ENCODE assay signal across 9 cellular contexts in genomic region chr11:45089845-45090499, GRCh38. TPM values are rescaled to one million over a fixed set of nuclear protein-coding genes. Genes with fewer than 3 reads are reported as not detected.
A peak's percentile ranks its signal among the peaks of the same experiment; 100 is the strongest.
DNase-seq lines count a peak whose midpoint lies in the region; ATAC-seq, FAIRE-seq and TF ChIP-seq lines count a peak whose summit lies in the region.
"Had no signal": no experiment of that assay in that cellular context is flagged by ENCODE, and none has a peak within 500 bp of the region (broad histone marks: within the 10 kb centered on the region; RNA-seq: fewer than 3 reads in every experiment).

No MANE protein-coding gene starts in this region.

- H3K9ac ChIP-seq in HCT116 (ENCODE audit: low read length) (no peak overlapping the region), K562 (ENCODE audit: insufficient read depth in 1 of 2, low read depth in 2 of 2, low read length in 2 of 2) (no peak overlapping the region)

- H3K4me1 ChIP-seq in A549 (peaks cover 39% of the 10 kb centered on the region), HCT116 (ENCODE audit: control insufficient read depth in 1 of 2, insufficient read depth in 2 of 2, low read length in 2 of 2) (no peaks in the 10 kb centered on the region), K562 (replicated peaks in 1 of 2; ENCODE audit: control insufficient read depth in 2 of 2, insufficient read depth in 2 of 2, low read length in 2 of 2) (no peaks in the 10 kb centered on the region; a peak in 2 of 5 replicates), left lung (peaks cover 14 to 23% of the 10 kb centered on the region in 2 donors)
- H3K4me1 ChIP-seq: SJCRH30 had no signal

- no peaks in the 10 kb centered on the region for H3K9me2 ChIP-seq in HCT116 (ENCODE audit: insufficient read depth)

- 69% methylated on average over 4 of the region's 4 CpGs for WGBS in A549 (ENCODE audit: missing lambda C conversion rate)
- 0% methylated on average over 3 of the region's 4 CpGs for WGBS in K562 (ENCODE audit: insufficient coverage, low coverage, missing lambda C conversion rate)

- H2AFZ ChIP-seq in HCT116 (ENCODE audit: low read depth, low read length, poor library complexity, severe bottlenecking) (no peak overlapping the region), K562 (ENCODE audit: low read depth, low read length) (no peak overlapping the region)

- DNase-seq in A549 (ENCODE audit: low read depth in 1 of 2, low spot score in 1 of 2) (peak in 1 of 2 experiments; percentile 60), HCT116 (ENCODE audit: low read depth, low spot score) (no peak), K562 (ENCODE audit: extremely low read depth in 1 of 4, low spot score in 3 of 4) (no peak), left lung (no peak), anterior cingulate cortex (lab: John Stamatoyannopoulos, UW) (no peak)
- no peak for DNase-seq in stimulated activated CD4-positive, alpha-beta T cell treated with anti-CD3 and anti-CD28 coated beads, Interleukin-15, amount 100 ng/mL, for 24 hours
- no peak for DNase-seq in stimulated activated CD4-positive, alpha-beta T cell treated with anti-CD3 and anti-CD28 coated beads, Interleukin-2, amount 100 ng/mL, for 24 hours
- DNase-seq: SJCRH30 had no signal

- TF ChIP-seq CTCF in A549 (IDR thresholded peaks at IDR 0.05), result no peak
- TF ChIP-seq CTCF in HCT116 (IDR thresholded peaks at IDR 0.05 in 2 of 3, conservative IDR thresholded peaks at IDR 0.05 in 1 of 3; ENCODE audit: borderline replicate concordance in 1 of 3, insufficient read depth in 1 of 3, low read depth in 2 of 3, low read length in 2 of 3), result peak in 2 of 3 experiments; percentile 25 to 27; a peak in 3 of 6 replicates
- TF ChIP-seq CTCF in K562 (IDR thresholded peaks at IDR 0.05 in 2 of 3, conservative IDR thresholded peaks at IDR 0.05 in 1 of 3; ENCODE audit: insufficient read depth in 2 of 3, low read depth in 1 of 3, low read length in 3 of 3), result peak in 2 of 3 experiments; percentile 7 to 24; a peak in 3 of 6 replicates
- TF ChIP-seq CTCF in left lung (IDR thresholded peaks at IDR 0.05), result no peak

- TF ChIP-seq EP300 in A549 (IDR thresholded peaks at IDR 0.05) (no peak), K562 (IDR thresholded peaks at IDR 0.05; ENCODE audit: low read length) (no peak)

- H3K79me2 ChIP-seq in HCT116 (ENCODE audit: insufficient read depth, low read length) (no peaks in the 10 kb centered on the region), K562 (ENCODE audit: control insufficient read depth, insufficient read depth, low read length) (no peaks in the 10 kb centered on the region)

- POLR2A ChIA-PET in A549 (lab: Yijun Ruan, JAX) (no interaction called here), HCT116 (lab: Charles Lee) (no interaction called here), K562 (lab: Yijun Ruan, JAX) (interaction anchor here (1.1 kb wide), 1 partner anchor 10 kb away, joined by 3 read pairs; no protein-coding TSS in a partner anchor)

- BruUV-seq in HCT116 (replicated peaks; lab: Mats Ljungman, UMichigan) (no TSS peak), K562 (replicated peaks; lab: Mats Ljungman, UMichigan) (no TSS peak)

- intact Hi-C loops in HCT116 (cut with micrococcal nuclease), result no loop called here
- intact Hi-C loops in K562 (cut with micrococcal nuclease), result no loop called here
- intact Hi-C loops in left lung (cut with DNase I), result no loop called here

- H3K4me3 ChIP-seq in A549 (no peak overlapping the region), HCT116 (replicated peaks in 1 of 2; ENCODE audit: low read depth in 1 of 2, low read length in 2 of 2) (no peak overlapping the region), K562 (no peak overlapping the region), left lung (no peak overlapping the region)
- H3K4me3 ChIP-seq: SJCRH30 had no signal

- H3K4me2 ChIP-seq in A549 (0 out of 3 replicates have a peak overlapping the region, but pooled peaks have one; percentile 35), HCT116 (ENCODE audit: low read length) (no peak overlapping the region), K562 (ENCODE audit: insufficient read depth, low read length) (no peak overlapping the region)

- RAD21 ChIA-PET in HCT116 (lab: Charles Lee; ENCODE audit: low non-redundant PET in 1 of 2, low total read pairs in 2 of 2, uncharacterized antibody in 2 of 2, unreplicated experiment in 2 of 2), result no interaction called here

- TF ChIP-seq POLR2A in A549 (IDR thresholded peaks at IDR 0.05; ENCODE audit: low read length) (no peak), HCT116 (IDR thresholded peaks at IDR 0.05; ENCODE audit: borderline replicate concordance, extremely low read depth, insufficient read depth, insufficient read length) (no peak), K562 (conservative IDR thresholded peaks at IDR 0.05) (no peak)

- TF ChIP-seq RAD21 in A549 (conservative IDR thresholded peaks at IDR 0.05 in 1 of 2, IDR thresholded peaks at IDR 0.05 in 1 of 2) (no peak), HCT116 (IDR thresholded peaks at IDR 0.05; ENCODE audit: low read depth) (no peak), K562 (CRISPR knock-in tag; conservative IDR thresholded peaks at IDR 0.05 in 1 of 2, IDR thresholded peaks at IDR 0.05 in 1 of 2) (no peak)

- H3K27ac ChIP-seq in A549, result peak overlapping the region; percentile 46 to 73; a peak in 4 of 6 replicates
- H3K27ac ChIP-seq in HCT116 (ENCODE audit: low read depth, low read length), result no peak overlapping the region
- no peak overlapping the region for H3K27ac ChIP-seq in K562 (ENCODE audit: extremely low read depth, low read depth, low read length)
- H3K27ac ChIP-seq in left lung, result peak overlapping the region in 1 of 2 donors; percentile 50
- H3K27ac ChIP-seq: SJCRH30 had no signal

- CTCF ChIA-PET in A549 (lab: Yijun Ruan, JAX) (interaction anchor here (1.5 to 41.5 kb wide), 3 partner anchors 14 to 682 kb away, joined by 3 to 1740 read pairs (median 54); no protein-coding TSS in a partner anchor), HCT116 (lab: Charles Lee) (interaction anchor here (1.1 to 1.8 kb wide), 3 partner anchors 14 to 153 kb away, joined by 3 to 4 read pairs (median 4); no protein-coding TSS in a partner anchor), K562 (lab: Yijun Ruan, JAX; ENCODE audit: low intra/inter-chr PET ratio) (no interaction called here)

- peak; percentile 70 to 76 for ATAC-seq in A549
- ATAC-seq in HCT116, result peak; percentile 77
- 0 out of 3 replicates have a peak, but pooled peaks have one; percentile 28 for ATAC-seq in K562
- peak; percentile 19 for ATAC-seq in left lung
- no peak for ATAC-seq in GM21619 (IDR thresholded peaks at IDR 0.05; ENCODE audit: unreplicated experiment)

- no peaks in the 10 kb centered on the region for H3K9me1 ChIP-seq in K562 (ENCODE audit: control insufficient read depth, insufficient read depth, low read length)

- FAIRE-seq in A549 (lab: Jason Lieb, UNC), result no peak
- no peak for FAIRE-seq in K562 (lab: Jason Lieb, UNC)

- H4K20me1 ChIP-seq in HCT116 (ENCODE audit: insufficient read depth) (no peaks in the 10 kb centered on the region), K562 (replicated peaks; ENCODE audit: control insufficient read depth, insufficient read depth, low read length) (peaks cover 10% of the 10 kb centered on the region; the same call in 1 of the 2 replicates)

- H3K36me3 ChIP-seq in HCT116 (ENCODE audit: control insufficient read depth in 1 of 2, insufficient read depth in 2 of 2, low read length in 2 of 2) (no peaks in the 10 kb centered on the region), K562 (ENCODE audit: control insufficient read depth, insufficient read depth, low read length) (no peaks in the 10 kb centered on the region), left lung (no peaks in the 10 kb centered on the region)
- H3K36me3 ChIP-seq: SJCRH30 had no signal

- in situ Hi-C loops in K562 (cut with MboI), result no loop called here

- H3K9me3 ChIP-seq in A549, result no peaks in the 10 kb centered on the region
- no peaks in the 10 kb centered on the region for H3K9me3 ChIP-seq in HCT116 (ENCODE audit: control insufficient read depth in 1 of 2, insufficient read depth in 1 of 2, low read depth in 1 of 2, low read length in 2 of 2)
- no peaks in the 10 kb centered on the region for H3K9me3 ChIP-seq in K562 (replicated peaks; ENCODE audit: control insufficient read depth, insufficient read depth, low read depth, low read length)
- no peaks in the 10 kb centered on the region for H3K9me3 ChIP-seq in left lung
- H3K9me3 ChIP-seq: SJCRH30 had no signal

- H3K27me3 ChIP-seq in HCT116 (ENCODE audit: insufficient read depth, low read length), result peaks cover 14% of the 10 kb centered on the region; the same call in 1 of the 2 replicates
- peaks cover 0 to 27% of the 10 kb centered on the region in 2 experiments; a peak in 1 of 5 replicates for H3K27me3 ChIP-seq in K562 (ENCODE audit: control insufficient read depth in 2 of 2, insufficient read depth in 2 of 2, low read length in 2 of 2)
- H3K27me3 ChIP-seq in left lung, result no peaks in the 10 kb centered on the region

TF ChIP-seq in K562, 482 proteins besides CTCF, POLR2A, EP300 and RAD21 (continues in another document):
- TF ChIP-seq IRF2 (CRISPR knock-in tag; IDR thresholded peaks at IDR 0.05), result no peak
- TF ChIP-seq CBX2 (IDR thresholded peaks at IDR 0.05; ENCODE audit: insufficient read depth, low read length, poor library complexity, severe bottlenecking), result no peak

RNA-seq across cellular contexts. Expression of gene PRDM11, which starts 56.5 kb away (rescaled TPM):
- 4.3 and 5.8 TPM in 2 replicates for polyA plus RNA-seq in A549 (2011; rRNA removed)
- polyA plus RNA-seq in A549 (2012; cell fraction: cytosol; rRNA removed), result 4.6 and 5.1 TPM in 2 replicates
- 6.7 and 8.5 TPM in 2 replicates for polyA plus RNA-seq in A549 (2012; cell fraction: nucleus; rRNA removed)
- 5.3 to 6.2 TPM (median 5.4 TPM) in 3 replicates for polyA plus RNA-seq in A549 (2017; fragmentation: RNase III; extraction: RNeasy Plus Mini Kit Qiagen cat#74134 plus additional on column Dnase treatment)
- 10.4 and 11.2 TPM in 2 replicates for polyA minus RNA-seq in A549 (2011; rRNA and poly(A)+ RNA removed)
- 9.3 TPM for total RNA-seq in HCT116 (2021; ENCODE audit: unreplicated experiment)
- polyA plus RNA-seq in HCT116 (2012), result 5.5 and 6.2 TPM in 2 replicates
- total RNA-seq in K562 (2011; cell fraction: chromatin; rRNA removed; ENCODE audit: low replicate concordance), result 0.37 and 0.69 TPM in 2 replicates
- 0.39 and 0.67 TPM in 2 replicates for total RNA-seq in K562 (2011; cell fraction: nucleolus; rRNA removed)
- 0.88 and 1.1 TPM in 2 replicates for total RNA-seq in K562 (2011; cell fraction: nucleoplasm; rRNA removed)
- total RNA-seq in K562 (2014; rRNA removed), result 0.14 and 0.41 TPM in 2 replicates
- 0.13 and 0.22 TPM in 2 replicates for total RNA-seq in K562 (2014; rRNA removed; fragmentation: Illumina TruSeq; extraction: Trizol)
- 0.36 and 0.53 TPM in 2 replicates for total RNA-seq in K562 (2015; rRNA removed; fragmentation: Illumina TruSeq; extraction: Trizol)
- 0.78 and 1.1 TPM in 2 replicates for total RNA-seq in K562 (2021)
- 0.29 and 0.50 TPM in 2 replicates for polyA plus RNA-seq in K562 (2011; rRNA removed)
- 0.32 and 0.70 TPM in 2 replicates for polyA plus RNA-seq in K562 (2011; cell fraction: cytosol; rRNA removed)
- 0.93 and 1.3 TPM in 2 replicates for polyA plus RNA-seq in K562 (2011; cell fraction: nucleus; rRNA removed)
- polyA plus RNA-seq in K562 (2012), result 0.55 and 0.82 TPM in 2 replicates
- 0.57 and 0.74 TPM in 2 replicates for polyA plus RNA-seq in K562 (2014; fragmentation: Illumina TruSeq; extraction: Trizol)
- polyA plus RNA-seq in K562 (2014; fragmentation: Nextera tagmentation; extraction: Ambion mirVana), result under 1 TPM; 0.01 to 0.03 TPM
- 0.23 and 0.38 TPM in 2 replicates for polyA plus RNA-seq in K562 (2014; rRNA removed)
- polyA minus RNA-seq in K562 (2011; rRNA and poly(A)+ RNA removed), result 0.39 and 0.81 TPM in 2 replicates
- 0.48 and 1.5 TPM in 2 replicates for polyA minus RNA-seq in K562 (2011; cell fraction: cytosol; rRNA and poly(A)+ RNA removed)
- 0.40 and 1.00 TPM in 2 replicates for polyA minus RNA-seq in K562 (2011; cell fraction: nucleus; rRNA and poly(A)+ RNA removed)
- total RNA-seq in left lung, result 10 to 100 TPM; 13.6 to 13.8 TPM

Comparison
In these comparisons a context has a peak if more than half of its experiments do, and no peak if none do; other contexts are left out.
1. H3K27ac ChIP-seq: peak in A549 (2 of 2); none in HCT116 (single experiment) and K562 (single experiment).
2. CTCF ChIP-seq: peak in HCT116 (2 of 3) and K562 (2 of 3); none in A549 (single experiment) and left lung (0 of 2).
3. Of the 35 proteins assayed by ChIP-seq in both K562 and A549: peak only in K562: CTCF; only in A549: none; in both: none; in neither: 34.